ENCODE assay signal across 18 cellular contexts in genomic region chr6:90268178-90268577, GRCh38. TPM values are rescaled to one million over a fixed set of nuclear protein-coding genes. Genes with fewer than 3 reads are reported as not detected.
DNase-seq lines count a peak whose midpoint lies in the region; ATAC-seq and TF ChIP-seq lines count a peak whose summit lies in the region.
"Had no signal": no experiment of that assay in that cellular context is flagged by ENCODE, and none has a peak within 500 bp of the region (broad histone marks: within the 10 kb centered on the region; RNA-seq: fewer than 3 reads in every experiment).

No MANE protein-coding gene starts in this region.

- H3K4me3 Mint-ChIP-seq in activated CD4-positive, alpha-beta T cell treated with anti-CD3 and anti-CD28 coated beads for 36 hours: peak overlapping the region; percentile 52
- no peak overlapping the region for H3K4me3 Mint-ChIP-seq in CD8-positive, alpha-beta T cell
- H3K4me3 Mint-ChIP-seq in T-cell: peak overlapping the region in 1 of 3 donors; percentile 61
- no peak overlapping the region for H3K4me3 Mint-ChIP-seq in memory B cell
- H3K4me3 Mint-ChIP-seq: effector memory CD8-positive, alpha-beta T cell had no signal

- H3K9me3 Mint-ChIP-seq in activated CD4-positive, alpha-beta T cell treated with anti-CD3 and anti-CD28 coated beads for 36 hours (ENCODE audit: low read depth): peaks cover 9% of the 10 kb centered on the region
- no peaks in the 10 kb centered on the region for H3K9me3 Mint-ChIP-seq in CD8-positive, alpha-beta T cell
- H3K9me3 Mint-ChIP-seq in T-cell: peaks cover 0 to 6% (median 0%) of the 10 kb centered on the region in 3 donors
- no peaks in the 10 kb centered on the region for H3K9me3 Mint-ChIP-seq in memory B cell
- H3K9me3 Mint-ChIP-seq: effector memory CD8-positive, alpha-beta T cell had no signal

- no peaks in the 10 kb centered on the region for H3K9me3 ChIP-seq in CD8-positive, alpha-beta T cell (ENCODE audit: low read length)

- H3K4me3 ChIP-seq in CD8-positive, alpha-beta T cell (ENCODE audit: low read depth, low read length): no peak overlapping the region

- peak overlapping the region; percentile 63 for H3K27ac ChIP-seq in CD8-positive, alpha-beta T cell (ENCODE audit: low read depth, low read length)
- H3K27ac ChIP-seq: VCaP had no signal

- POLR2A ChIA-PET in activated CD4-positive, alpha-beta T cell treated with anti-CD3 and anti-CD28 coated beads for 36 hours (lab: Charles Lee): interaction anchor here (0.6 kb wide), 1 partner anchor 73 kb away, joined by 3 read pairs; no protein-coding TSS in a partner anchor
- POLR2A ChIA-PET in CD8-positive, alpha-beta T cell (lab: Charles Lee): interaction anchor here (1.4 kb wide), 1 partner anchor 10 kb away, joined by 3 read pairs; no protein-coding TSS in a partner anchor
- POLR2A ChIA-PET in T-cell (lab: Charles Lee): interaction anchor here in 1 of 2 donors (1.1 to 1.4 kb wide), 2 partner anchors 21 to 29 kb away, joined by 4 to 6 read pairs; no protein-coding TSS in a partner anchor

- no peaks in the 10 kb centered on the region for H3K36me3 ChIP-seq in CD8-positive, alpha-beta T cell (ENCODE audit: insufficient read depth, low read length)

- intact Hi-C loops in activated CD4-positive, alpha-beta T cell treated with anti-CD3 and anti-CD28 coated beads for 36 hours (cut with DNase I, micrococcal nuclease): no loop called here
- intact Hi-C loops in CD8-positive, alpha-beta T cell (cut with DNase I, micrococcal nuclease): loop anchor here in 1 of 2 experiments (1.0 kb wide), 1 partner anchor 9 kb away; no protein-coding TSS in a partner anchor
- intact Hi-C loops in posterior cingulate gyrus (cut with DNase I): no loop called here

- peaks cover 90% of the 10 kb centered on the region for H3K4me1 Mint-ChIP-seq in activated CD4-positive, alpha-beta T cell treated with anti-CD3 and anti-CD28 coated beads for 36 hours
- H3K4me1 Mint-ChIP-seq in CD8-positive, alpha-beta T cell (ENCODE audit: low read depth): peaks cover 90% of the 10 kb centered on the region
- H3K4me1 Mint-ChIP-seq in T-cell (peaks cover 92 to 93% (median 92%) of the 10 kb centered on the region in 3 donors), memory B cell (peaks cover 27% of the 10 kb centered on the region)

- no peak for TF ChIP-seq CTCF in CD8-positive, alpha-beta T cell (IDR thresholded peaks at IDR 0.05)

- H3K4me1 ChIP-seq in CD8-positive, alpha-beta T cell (ENCODE audit: insufficient read depth, low read length): peaks cover 94% of the 10 kb centered on the region

- no peaks in the 10 kb centered on the region for H3K27me3 Mint-ChIP-seq in activated CD4-positive, alpha-beta T cell treated with anti-CD3 and anti-CD28 coated beads for 36 hours
- no peaks in the 10 kb centered on the region for H3K27me3 Mint-ChIP-seq in CD8-positive, alpha-beta T cell (ENCODE audit: low read depth)
- no peaks in the 10 kb centered on the region for H3K27me3 Mint-ChIP-seq in T-cell
- H3K27me3 Mint-ChIP-seq in memory B cell: no peaks in the 10 kb centered on the region

- peak; percentile 44 for DNase-seq in activated CD4-positive, alpha-beta T cell treated with anti-CD3 and anti-CD28 coated beads for 36 hours
- DNase-seq in activated CD4-positive, alpha-beta T cell treated with anti-CD3 and anti-CD28 coated beads, Interleukin-2, amount 50 U/mL, for 48 hours: no peak
- no peak for DNase-seq in CD8-positive, alpha-beta T cell
- DNase-seq in T-cell (no peak), memory B cell (ENCODE audit: low spot score in 2 of 2) (no peak), posterior cingulate gyrus (no peak), NCI-H128 (lab: John Stamatoyannopoulos, UW; ENCODE audit: unreplicated experiment) (no peak), Kasumi-1 (lab: John Stamatoyannopoulos, UW) (no peak)
- DNase-seq: COR-L47; effector memory CD8-positive, alpha-beta T cell; foreskin fibroblast; H7; left colon; NCI-H146; NCI-H2171; NCI-H524; occipital lobe had no signal

- H3K36me3 Mint-ChIP-seq in activated CD4-positive, alpha-beta T cell treated with anti-CD3 and anti-CD28 coated beads for 36 hours (ENCODE audit: low read depth): peaks cover 81% of the 10 kb centered on the region
- H3K36me3 Mint-ChIP-seq in CD8-positive, alpha-beta T cell: peaks cover 47% of the 10 kb centered on the region
- H3K36me3 Mint-ChIP-seq in T-cell: peaks cover 55% of the 10 kb centered on the region
- peaks cover 29% of the 10 kb centered on the region for H3K36me3 Mint-ChIP-seq in memory B cell

- no peaks in the 10 kb centered on the region for H3K27me3 ChIP-seq in CD8-positive, alpha-beta T cell (ENCODE audit: insufficient read depth, low read length)

- CTCF ChIA-PET in activated CD4-positive, alpha-beta T cell treated with anti-CD3 and anti-CD28 coated beads for 36 hours (lab: Charles Lee): interaction anchor here (1.3 to 1.7 kb wide), 2 partner anchors 17 to 18 kb away, joined by 5 to 7 read pairs; no protein-coding TSS in a partner anchor
- CTCF ChIA-PET in CD8-positive, alpha-beta T cell (lab: Charles Lee): interaction anchor here (0.5 kb wide), 1 partner anchor 448 kb away, joined by 3 read pairs; the partner anchor contains the start of gene MDN1
- CTCF ChIA-PET in T-cell (lab: Charles Lee): no interaction called here

- H3K27ac Mint-ChIP-seq in activated CD4-positive, alpha-beta T cell treated with anti-CD3 and anti-CD28 coated beads for 36 hours: peak overlapping the region; percentile 86
- peak overlapping the region; percentile 86 for H3K27ac Mint-ChIP-seq in CD8-positive, alpha-beta T cell
- H3K27ac Mint-ChIP-seq in T-cell (peak overlapping the region; percentile 84 to 91), memory B cell (peak overlapping the region; percentile 50)

- peak; percentile 62 for ATAC-seq in activated CD4-positive, alpha-beta T cell treated with anti-CD3 and anti-CD28 coated beads for 36 hours
- no peak for ATAC-seq in CD8-positive, alpha-beta T cell
- ATAC-seq in T-cell (replicated peaks in 1 of 4) (no peak), memory B cell (ENCODE audit: low read depth) (no peak)
- ATAC-seq: left colon had no signal

RNA-seq across cellular contexts. Expression of gene BACH2, which starts 28.5 kb away (rescaled TPM):
- 10 to 100 TPM; 74.7 to 87.3 TPM for total RNA-seq in activated CD4-positive, alpha-beta T cell treated with anti-CD3 and anti-CD28 coated beads for 36 hours
- total RNA-seq in CD8-positive, alpha-beta T cell: 100 to 1,000 TPM; 162 to 164 TPM
- 100 to 1,000 TPM in 2 of 5 donors, 10 to 100 TPM in 3; 81.9 to 196 (median 96.7) TPM for total RNA-seq in T-cell

Comparison
In these comparisons a context has a peak if more than half of its experiments do, and no peak if none do; other contexts are left out.
1. CTCF ChIA-PET loops: an anchor here in activated CD4-positive, alpha-beta T cell treated with anti-CD3 and anti-CD28 coated beads for 36 hours (1.3 to 1.7 kb wide) and CD8-positive, alpha-beta T cell (0.5 kb wide); none called in T-cell.